In genomic region chr9:117906763-117907162, GRCh38 we compare ENCODE assay signal across 25 cellular contexts.
"Had no signal": no experiment of that assay in that cellular context is flagged by ENCODE, and none has a peak within 500 bp of the region (broad histone marks: within the 10 kb centered on the region; RNA-seq: fewer than 3 reads in every experiment).

No MANE protein-coding gene starts in this region.

- H3K9me3 ChIP-seq: ovary, thyroid gland, vagina had no signal

- DNase-seq: natural killer cell; occipital lobe; ovary; posterior cingulate gyrus; psoas muscle; right cardiac atrium; stimulated activated CD4-positive, alpha-beta T cell treated with anti-CD3 and anti-CD28 coated beads, Interleukin-15, amount 100 ng/mL, for 24 hours; stimulated activated CD4-positive, alpha-beta T cell treated with anti-CD3 and anti-CD28 coated beads, Interleukin-2, amount 100 ng/mL, for 24 hours; stimulated activated CD4-positive, alpha-beta T cell treated with anti-CD3 and anti-CD28 coated beads, Interleukin-2, amount 100 ng/mL, for 48 hours; stimulated activated CD4-positive, alpha-beta T cell treated with anti-CD3 and anti-CD28 coated beads, Interleukin-4, amount 100 ng/mL, for 24 hours; stimulated activated naive B cell treated with anti-CD40 and anti-IgM and Interleukin-4, amounts not matched to agents 10 μg/mL and 1 μg/mL and 100 μg/mL, for 72 hours; stimulated activated naive CD4-positive, alpha-beta T cell treated with Interleukin-2 at 50 U/mL for 16 hours; stomach; thyroid gland; trophoblast cell; upper lobe of left lung had no signal

- H3K4me1 ChIP-seq: neural progenitor cell, parathyroid adenoma, psoas muscle, stomach, thyroid gland, tibial nerve, upper lobe of left lung, vagina had no signal

- H3K79me2 ChIP-seq: parathyroid adenoma had no signal

- H3K27ac ChIP-seq: neural progenitor cell, ovary, parathyroid adenoma, psoas muscle, skin epidermis, stomach, thoracic aorta, thyroid gland, tibial nerve, upper lobe of left lung, vagina had no signal

- FAIRE-seq: urothelium cell line had no signal

- ATAC-seq: natural killer cell; psoas muscle; right cardiac atrium; sciatic nerve; stimulated activated effector memory CD8-positive, alpha-beta T cell treated with anti-CD3 and anti-CD28 coated beads, Interleukin-12 subunit alpha, Interleukin-12 subunit beta, amount 100 ng/mL, for 72 hours; stimulated activated naive B cell treated with anti-CD40 and anti-IgM and Interleukin-4, amounts not matched to agents 10 μg/mL and 1 μg/mL and 100 μg/mL, for 72 hours had no signal

- H2AFZ ChIP-seq: neural progenitor cell, parathyroid adenoma had no signal

- H3K4me3 ChIP-seq: neural progenitor cell, ovary, psoas muscle, skin epidermis, stomach, thoracic aorta, thyroid gland, tibial nerve, upper lobe of left lung, vagina had no signal

- H3K27me3 ChIP-seq: neural progenitor cell, ovary, stomach, thyroid gland, tibial nerve, upper lobe of left lung, vagina had no signal

- H3K4me2 ChIP-seq: neural progenitor cell had no signal

- H3K36me3 ChIP-seq: neural progenitor cell, ovary, stomach, thoracic aorta, thyroid gland, tibial nerve, upper lobe of left lung, vagina had no signal

- H3K9ac ChIP-seq: neural progenitor cell, parathyroid adenoma had no signal
